Comparison of ENCODE assay signal across 8 cellular contexts in genomic region chr7:99325597-99326407, GRCh38. TPM values are rescaled to one million over a fixed set of nuclear protein-coding genes. Genes with fewer than 3 reads are reported as not detected.
A peak's percentile ranks its signal among the peaks of the same experiment; 100 is the strongest.
DNase-seq lines count a peak whose midpoint lies in the region; ATAC-seq and TF ChIP-seq lines count a peak whose summit lies in the region.

Gene ARPC1A (plus strand): TSS chr7:99325898. CDS start chr7:99333354, 7,456 bp downstream.

- no peaks in the 10 kb centered on the region for H3K27me3 Mint-ChIP-seq in T-helper 17 cell

- peak; percentile 76 to 95 for DNase-seq in NCI-H187 (lab: John Stamatoyannopoulos, UW)
- DNase-seq in T-helper 17 cell = peak; percentile 91 to 92 (median 91)
- peak in 54 of 56 donors; percentile 14 to 91 (median 75) for DNase-seq in amygdala (lab: John Stamatoyannopoulos, UW)
- DNase-seq in left ventricle myocardium superior = peak; percentile 95
- DNase-seq in prostate gland (ENCODE audit: low spot score) = peak; percentile 81
- peak; percentile 92 for DNase-seq in ureter (ENCODE audit: low spot score)

- peak in 2 of 4 experiments; percentile 19 to 51 for TF ChIP-seq CTCF in prostate gland (IDR thresholded peaks at IDR 0.05)

- peaks cover 2% of the 10 kb centered on the region for H3K36me3 Mint-ChIP-seq in T-helper 17 cell (ENCODE audit: low read depth)

- peak within 1 kb of the TSS; percentile 90 to 94 for H3K4me3 ChIP-seq in prostate gland

- no peaks in the 10 kb centered on the region for H3K9me3 ChIP-seq in T-helper 17 cell (ENCODE audit: control insufficient read depth, low read length, poor library complexity, severe bottlenecking)
- H3K9me3 ChIP-seq in prostate gland = no peaks in the 10 kb centered on the region

- peak within 1 kb of the TSS; percentile 82 for H3K27ac ChIP-seq in prostate gland

- H3K27me3 ChIP-seq in prostate gland (replicated peaks; ENCODE audit: insufficient read depth) = no peaks in the 10 kb centered on the region

- peak; percentile 84 for TF ChIP-seq POLR2A in prostate gland (IDR thresholded peaks at IDR 0.05)

- intact Hi-C loops in left ventricle myocardium superior (cut with micrococcal nuclease) = no loop called here
- intact Hi-C loops in prostate gland (cut with DNase I) = loop anchor here (10.0 kb wide), 1 partner anchor 69 kb away; no protein-coding TSS in a partner anchor

- WGBS in prostate gland = under 1% methylated on average over 67 of the region's 82 CpGs

- peaks cover 34% of the 10 kb centered on the region for H3K4me1 Mint-ChIP-seq in T-helper 17 cell

- H3K36me3 ChIP-seq in prostate gland = no peaks in the 10 kb centered on the region

- H3K4me3 Mint-ChIP-seq in T-helper 17 cell = peak within 1 kb of the TSS; percentile 98

- peak within 1 kb of the TSS; percentile 98 for H3K27ac Mint-ChIP-seq in T-helper 17 cell

- H3K4me1 ChIP-seq in prostate gland (replicated peaks) = peaks cover 10% of the 10 kb centered on the region

- peak; percentile 63 for ATAC-seq in GM18499 (IDR thresholded peaks at IDR 0.05; ENCODE audit: insufficient read depth, unreplicated experiment)
- ATAC-seq in HG02938 (IDR thresholded peaks at IDR 0.05; ENCODE audit: unreplicated experiment) = peak; percentile 77
- ATAC-seq in T-helper 17 cell = peak; percentile 96
- ATAC-seq in left ventricle myocardium superior = peak; percentile 94

RNA-seq across cellular contexts. Expression of gene ARPC1A, which starts in this region (rescaled TPM):
- total RNA-seq in T-helper 17 cell (10 to 100 TPM; 29.2 to 37.7 TPM), left ventricle myocardium superior (161 TPM), prostate gland (100 to 1,000 TPM; 119 to 136 TPM), ureter (127 TPM)

Comparison
In these comparisons a context has a peak if more than half of its experiments do, and no peak if none do; other contexts are left out.
1. Peak in every context shown above with its lines: DNase-seq, ATAC-seq, H3K4me3 ChIP-seq and H3K27ac ChIP-seq.